ENCODE assay signal across 17 cellular contexts in genomic region chr2:68809324-68810240, GRCh38.
DNase-seq lines count a peak whose midpoint lies in the region; FAIRE-seq and TF ChIP-seq lines count a peak whose summit lies in the region.
"Had no signal": no experiment of that assay in that cellular context is flagged by ENCODE, and none has a peak within 500 bp of the region (broad histone marks: within the 10 kb centered on the region; RNA-seq: fewer than 3 reads in every experiment).

No MANE protein-coding gene starts in this region.

- no peak overlapping the region for H4K8ac ChIP-seq in H9 (replicated peaks; ENCODE audit: insufficient read length, low read depth, low read length)

- H3K79me2 ChIP-seq in OCI-LY3 (ENCODE audit: low read length), result peaks cover 100% of the 10 kb centered on the region
- no peaks in the 10 kb centered on the region for H3K79me2 ChIP-seq in H9 (ENCODE audit: insufficient read depth, low read length)

- H3K4me3 ChIP-seq in OCI-LY3 (ENCODE audit: low read length) (no peak overlapping the region), bronchial epithelial cell (ENCODE audit: low read depth, low read length) (no peak overlapping the region), spleen (no peak overlapping the region)
- H3K4me3 ChIP-seq: MG63, pancreas, smooth muscle cell had no signal

- H3K4me1 ChIP-seq in OCI-LY3 (ENCODE audit: low read length), result no peaks in the 10 kb centered on the region
- H3K4me1 ChIP-seq in spleen, result peaks cover 26 to 79% (median 62%) of the 10 kb centered on the region in 6 donors
- H3K4me1 ChIP-seq in H9 (ENCODE audit: insufficient read depth, low read length), result no peaks in the 10 kb centered on the region
- H3K4me1 ChIP-seq: pancreas had no signal

- no peak overlapping the region for H2BK15ac ChIP-seq in H9 (ENCODE audit: low read depth, low read length)

- H4K5ac ChIP-seq in H9 (ENCODE audit: insufficient read length, low read depth, low read length), result no peak overlapping the region

- H3K4me2 ChIP-seq in OCI-LY3 (ENCODE audit: low read length), result no peak overlapping the region
- H3K4me2 ChIP-seq in H9 (ENCODE audit: insufficient read depth, insufficient read length, low read length), result no peak overlapping the region
- H3K4me2 ChIP-seq: smooth muscle cell had no signal

- no peak for FAIRE-seq in bronchial epithelial cell (lab: Jason Lieb, UNC)
- FAIRE-seq in D721Med (lab: Jason Lieb, UNC), result no peak
- FAIRE-seq: pancreas had no signal

- no peak overlapping the region for H2BK12ac ChIP-seq in H9 (ENCODE audit: insufficient read length, low read depth, low read length)

- intact Hi-C loops in spleen (cut with DNase I; ENCODE audit: low total_unique reads), result no loop called here

- no peaks in the 10 kb centered on the region for H3K27me3 ChIP-seq in OCI-LY3 (ENCODE audit: low read depth, low read length)
- H3K27me3 ChIP-seq in bronchial epithelial cell (ENCODE audit: control insufficient read depth, insufficient read depth, low read length), result no peaks in the 10 kb centered on the region
- H3K27me3 ChIP-seq in spleen (replicated peaks in 1 of 7), result no peaks in the 10 kb centered on the region
- H3K27me3 ChIP-seq in H9 (ENCODE audit: insufficient read depth, low read length), result no peaks in the 10 kb centered on the region
- H3K27me3 ChIP-seq: MG63, pancreas had no signal

- H2AK5ac ChIP-seq in H9 (ENCODE audit: insufficient read length, low read length), result no peak overlapping the region

- TF ChIP-seq CTCF in OCI-LY3 (IDR thresholded peaks at IDR 0.05; ENCODE audit: low read depth, low read length) (no peak), bronchial epithelial cell (IDR thresholded peaks at IDR 0.05; ENCODE audit: insufficient read depth, low read length, severe bottlenecking) (no peak), spleen (IDR thresholded peaks at IDR 0.05 in 8 of 11, conservative IDR thresholded peaks at IDR 0.05 in 3 of 11) (no peak), H9 (conservative IDR thresholded peaks at IDR 0.05) (no peak), D721Med (IDR thresholded peaks at IDR 0.05; ENCODE audit: insufficient read depth, missing control alignments) (no peak)

- peaks cover 97% of the 10 kb centered on the region for H3K36me3 ChIP-seq in OCI-LY3 (replicated peaks; ENCODE audit: low read depth, low read length)
- H3K36me3 ChIP-seq in bronchial epithelial cell (ENCODE audit: control insufficient read depth, insufficient read depth, low read length), result no peaks in the 10 kb centered on the region
- peaks cover 3 to 100% (median 83%) of the 10 kb centered on the region in 6 donors for H3K36me3 ChIP-seq in spleen
- H3K36me3 ChIP-seq: MG63, pancreas had no signal

- no peak overlapping the region for H3T11ph ChIP-seq in H9 (ENCODE audit: low read length)

- no peak overlapping the region for H3K56ac ChIP-seq in H9 (ENCODE audit: insufficient read length, low read depth, low read length)

- H3K36me3 Mint-ChIP-seq in activated T-cell treated with anti-CD3 and anti-CD28 coated beads, Interleukin-2, amount 50 U/mL, for 24 hours (ENCODE audit: low read depth), result peaks cover 43% of the 10 kb centered on the region
- H3K36me3 Mint-ChIP-seq in H9 (ENCODE audit: insufficient read depth in 1 of 3, low read depth in 3 of 3), result no peaks in the 10 kb centered on the region
- H3K36me3 Mint-ChIP-seq: WTC11 had no signal

- no peak overlapping the region for H2BK120ac ChIP-seq in H9 (ENCODE audit: low read depth, low read length, poor library complexity, severe bottlenecking)

- H2BK20ac ChIP-seq in H9 (ENCODE audit: low read depth, low read length, poor library complexity, severe bottlenecking), result no peak overlapping the region

- H2AFZ ChIP-seq in OCI-LY3 (ENCODE audit: low read depth, low read length) (no peak overlapping the region), H9 (ENCODE audit: low read length) (no peak overlapping the region)

- WGBS in spleen, 5 donors, result 51 to 61% (median 56%) methylated on average over 2 of the region's 2 CpGs
- whole genome bisulfite sequencing in H9 (ENCODE audit: extremely low coverage, insufficient read length, low lambda C conversion rate), result no CpG with 5 or more reads among the region's 2 CpGs

- H3K4me3 Mint-ChIP-seq in activated T-cell treated with anti-CD3 and anti-CD28 coated beads, Interleukin-2, amount 50 U/mL, for 24 hours, result no peak overlapping the region
- no peak overlapping the region for H3K4me3 Mint-ChIP-seq in H9
- H3K4me3 Mint-ChIP-seq: WTC11 had no signal

- H3K18ac ChIP-seq in H9 (ENCODE audit: insufficient read length, low read depth, low read length), result no peak overlapping the region

- no peaks in the 10 kb centered on the region for H3K79me1 ChIP-seq in H9 (ENCODE audit: insufficient read depth, low read depth, low read length, poor library complexity, severe bottlenecking)

- H4K20me1 ChIP-seq in OCI-LY3 (ENCODE audit: insufficient read depth, low read length), result peaks cover 99% of the 10 kb centered on the region
- H4K20me1 ChIP-seq in H9 (ENCODE audit: control insufficient read depth, insufficient read depth, insufficient read length), result no peaks in the 10 kb centered on the region

- H3K9me3 ChIP-seq in OCI-LY3 (ENCODE audit: insufficient read depth, low read length) (no peaks in the 10 kb centered on the region), spleen (no peaks in the 10 kb centered on the region), H9 (ENCODE audit: control insufficient read depth, low read depth, low read length) (no peaks in the 10 kb centered on the region)
- H3K9me3 ChIP-seq: MG63, pancreas had no signal

- H2BK5ac ChIP-seq in H9 (ENCODE audit: insufficient read length, low read length), result no peak overlapping the region

- H3K9ac ChIP-seq in OCI-LY3 (ENCODE audit: low read length) (no peak overlapping the region), H9 (ENCODE audit: extremely low read depth, insufficient read length, low read length) (no peak overlapping the region)

- DNase-seq in activated T-cell treated with anti-CD3 and anti-CD28 coated beads, Interleukin-2, amount 50 U/mL, for 24 hours, result no peak
- no peak for DNase-seq in activated T-cell treated with anti-CD3 and anti-CD28 coated beads, Interleukin-2, amount 50 U/mL, for 48 hours
- DNase-seq in bronchial epithelial cell (ENCODE audit: low read depth), result peak; percentile 84
- no peak for DNase-seq in spleen
- DNase-seq in H9, result no peak
- DNase-seq in iPS-NIHi7 (ENCODE audit: extremely low spot score), result no peak
- no peak for DNase-seq in D721Med (ENCODE audit: insufficient read length, low spot score)
- DNase-seq: ACHN; activated T-cell treated with anti-CD3 and anti-CD28 coated beads, Interleukin-2, amount 50 U/mL, for 1 hour; DMS 273 treated with DMSO at 0.1 percent for 48 hours; foreskin fibroblast; MG63; NCI-H2107; pancreas had no signal

- TF ChIP-seq POLR2A in spleen (IDR thresholded peaks at IDR 0.05), result no peak

- no peaks in the 10 kb centered on the region for H3K27me3 Mint-ChIP-seq in activated T-cell treated with anti-CD3 and anti-CD28 coated beads, Interleukin-2, amount 50 U/mL, for 24 hours
- H3K27me3 Mint-ChIP-seq in H9 (ENCODE audit: low read depth), result peaks cover 2% of the 10 kb centered on the region; the same call in 1 of the 2 replicates

- peaks cover 43% of the 10 kb centered on the region for H3K4me1 Mint-ChIP-seq in activated T-cell treated with anti-CD3 and anti-CD28 coated beads, Interleukin-2, amount 50 U/mL, for 24 hours (ENCODE audit: low read depth)
- no peaks in the 10 kb centered on the region for H3K4me1 Mint-ChIP-seq in H9
- H3K4me1 Mint-ChIP-seq: WTC11 had no signal

- H3K27ac Mint-ChIP-seq in activated T-cell treated with anti-CD3 and anti-CD28 coated beads, Interleukin-2, amount 50 U/mL, for 24 hours, result peak overlapping the region; percentile 90
- H3K27ac Mint-ChIP-seq in H9, result no peak overlapping the region
- H3K27ac Mint-ChIP-seq: WTC11 had no signal

- H3K23ac ChIP-seq in H9 (ENCODE audit: insufficient read length, low read depth, low read length), result no peak overlapping the region

- no peak overlapping the region for H4K91ac ChIP-seq in H9 (ENCODE audit: insufficient read length, low read depth, low read length)

- H3K27ac ChIP-seq in OCI-LY3 (ENCODE audit: low read length), result peak overlapping the region; percentile 24
- H3K27ac ChIP-seq in spleen, result peak overlapping the region; percentile 33 to 98 (median 66)
- no peak overlapping the region for H3K27ac ChIP-seq in H9 (ENCODE audit: insufficient read length, low read depth, low read length)
- H3K27ac ChIP-seq: pancreas had no signal

- no peaks in the 10 kb centered on the region for H3K23me2 ChIP-seq in H9 (ENCODE audit: insufficient read length, low read depth, low read length, poor library complexity, severe bottlenecking)

- H3K14ac ChIP-seq in H9 (ENCODE audit: insufficient read depth, low read length), result no peak overlapping the region

- H3K4ac ChIP-seq in H9 (ENCODE audit: low read depth, low read length), result no peak overlapping the region

- H3K9me3 Mint-ChIP-seq in activated T-cell treated with anti-CD3 and anti-CD28 coated beads, Interleukin-2, amount 50 U/mL, for 24 hours, result no peaks in the 10 kb centered on the region
- H3K9me3 Mint-ChIP-seq in H9, result no peaks in the 10 kb centered on the region
- H3K9me3 Mint-ChIP-seq: WTC11 had no signal
